28 cellular contexts compared by ENCODE assay signal in the genomic region with DNA sequence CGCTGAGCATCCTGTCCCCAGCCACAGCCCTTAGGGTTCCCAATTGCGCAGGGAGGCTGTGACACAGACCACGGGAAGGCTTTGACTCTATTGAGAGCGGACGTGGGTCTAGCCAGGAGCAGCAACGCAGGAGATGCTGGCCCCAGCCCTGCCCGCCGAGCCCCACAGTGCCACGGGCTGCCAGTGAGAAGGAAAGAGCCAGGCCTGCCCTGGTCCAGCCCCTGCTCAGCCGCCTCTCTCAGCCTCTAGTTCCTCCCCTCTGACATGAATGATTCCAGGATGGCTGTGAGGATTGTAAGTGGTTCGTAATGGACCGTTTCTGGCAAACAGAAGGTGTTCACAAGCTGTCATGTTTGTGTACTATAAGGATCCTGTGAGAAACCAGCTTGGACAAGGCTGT. TPM values are rescaled to one million over a fixed set of nuclear protein-coding genes. Genes with fewer than 3 reads are reported as not detected.
"Had no signal": no experiment of that assay in that cellular context is flagged by ENCODE, and none has a peak within 500 bp of the region (broad histone marks: within the 10 kb centered on the region; RNA-seq: fewer than 3 reads in every experiment).

No MANE protein-coding gene starts in this region.

- H3K9me3 Mint-ChIP-seq: activated CD4-positive, alpha-beta memory T cell treated with anti-CD3 and anti-CD28 coated beads for 36 hours; activated naive CD4-positive, alpha-beta T cell treated with anti-CD3 and anti-CD28 coated beads, Interleukin-2, amount 10 ng/mL, durations not matched to agents 7 days and 5 days; activated naive CD8-positive, alpha-beta T cell treated with anti-CD3 and anti-CD28 coated beads for 36 hours; activated T-cell treated with anti-CD3 and anti-CD28 coated beads, Interleukin-2, amount 50 U/mL, for 72 hours; activated T-helper 2 cell treated with anti-CD3 and anti-CD28 coated beads, Interferon-gamma antibody, Interleukin-2, Interleukin-4, amounts not matched to agents 10 μg/mL and 5 μg/mL and 100 μg/mL, durations not matched to agents 14 hours and 24 hours and 36 hours; WTC11 had no signal

- H3K36me3 ChIP-seq: Peyer's patch, SJSA1 had no signal

- H3K36me3 Mint-ChIP-seq: activated CD4-positive, alpha-beta memory T cell treated with anti-CD3 and anti-CD28 coated beads for 36 hours; activated naive CD4-positive, alpha-beta T cell treated with anti-CD3 and anti-CD28 coated beads, Interleukin-2, amount 10 ng/mL, durations not matched to agents 7 days and 5 days; activated naive CD8-positive, alpha-beta T cell treated with anti-CD3 and anti-CD28 coated beads for 36 hours; WTC11 had no signal

- H3K27ac Mint-ChIP-seq: activated CD4-positive, alpha-beta memory T cell treated with anti-CD3 and anti-CD28 coated beads for 36 hours; activated naive CD4-positive, alpha-beta T cell treated with anti-CD3 and anti-CD28 coated beads, Interleukin-2, amount 10 ng/mL, durations not matched to agents 7 days and 5 days; activated naive CD8-positive, alpha-beta T cell treated with anti-CD3 and anti-CD28 coated beads for 36 hours; activated T-cell treated with anti-CD3 and anti-CD28 coated beads, Interleukin-2, amount 50 U/mL, for 72 hours; activated T-helper 2 cell treated with anti-CD3 and anti-CD28 coated beads, Interferon-gamma antibody, Interleukin-2, Interleukin-4, amounts not matched to agents 10 μg/mL and 5 μg/mL and 100 μg/mL, durations not matched to agents 14 hours and 24 hours and 36 hours; T-helper 17 cell; WTC11 had no signal

- H3K27ac ChIP-seq: Peyer's patch, RWPE1, SJSA1 had no signal

- H3K9me3 ChIP-seq: Peyer's patch, SJSA1 had no signal

- ATAC-seq: activated T-cell treated with anti-CD3 and anti-CD28 coated beads, Interleukin-2, amount 50 U/mL, for 72 hours; K562; T-helper 17 cell; WTC11 had no signal

- DNase-seq: activated CD4-positive, alpha-beta memory T cell treated with anti-CD3 and anti-CD28 coated beads for 36 hours; activated CD4-positive, alpha-beta T cell treated with anti-CD3 and anti-CD28 coated beads for 48 hours; activated CD4-positive, CD25-positive, alpha-beta regulatory T cell treated with anti-CD3 and anti-CD28 coated beads, Interleukin-2, amount 50 U/mL, for 72 hours; activated CD8-positive, alpha-beta memory T cell treated with anti-CD3 and anti-CD28 coated beads for 24 hours; activated gamma-delta T cell treated with Interleukin-2 at 50 U/mL for 16 hours; activated naive CD4-positive, alpha-beta T cell treated with anti-CD3 and anti-CD28 coated beads, Interleukin-2, amount 10 ng/mL, durations not matched to agents 7 days and 5 days; activated naive CD8-positive, alpha-beta T cell treated with anti-CD3 and anti-CD28 coated beads for 36 hours; activated T-cell treated with anti-CD3 and anti-CD28 coated beads for 4 hours; activated T-cell treated with anti-CD3 and anti-CD28 coated beads, Interleukin-2, amount 50 U/mL, for 72 hours; cerebellar nuclear complex; Karpas-422; MM.1S; NCI-H1105; NCI-H1436 treated with DMSO at 0.1 percent for 48 hours; NCI-H187; NCI-H2081 treated with DMSO at 0.1 percent for 48 hours; NCI-H446; NCI-H748 treated with DMSO at 0.1 percent for 48 hours; Peyer's patch; SHP77; T-helper 17 cell; T-helper 9 cell had no signal

- H3K4me3 Mint-ChIP-seq: activated CD4-positive, alpha-beta memory T cell treated with anti-CD3 and anti-CD28 coated beads for 36 hours; activated naive CD4-positive, alpha-beta T cell treated with anti-CD3 and anti-CD28 coated beads, Interleukin-2, amount 10 ng/mL, durations not matched to agents 7 days and 5 days; activated naive CD8-positive, alpha-beta T cell treated with anti-CD3 and anti-CD28 coated beads for 36 hours; activated T-cell treated with anti-CD3 and anti-CD28 coated beads, Interleukin-2, amount 50 U/mL, for 72 hours; T-helper 17 cell; WTC11 had no signal

- H3K4me3 ChIP-seq: K562, Peyer's patch, SJSA1 had no signal

RNA-seq across cellular contexts. Expression of gene BHLHA9, which starts 2.5 kb away (rescaled TPM):
- polyA plus RNA-seq: adipose tissue, K562 had no signal
